ENCODE assay signal across 19 cellular contexts in genomic region chr10:119862524-119862923, GRCh38. TPM values are rescaled to one million over a fixed set of nuclear protein-coding genes. Genes with fewer than 3 reads are reported as not detected.
DNase-seq lines count a peak whose midpoint lies in the region; ATAC-seq and TF ChIP-seq lines count a peak whose summit lies in the region.
"Had no signal": no experiment of that assay in that cellular context is flagged by ENCODE, and none has a peak within 500 bp of the region (broad histone marks: within the 10 kb centered on the region; RNA-seq: fewer than 3 reads in every experiment).

No MANE protein-coding gene starts in this region.

- no peaks in the 10 kb centered on the region for H3K9me2 ChIP-seq in DOHH2 (replicated peaks; ENCODE audit: control insufficient read depth, low read length)
- no peaks in the 10 kb centered on the region for H3K9me2 ChIP-seq in Karpas-422 (replicated peaks; ENCODE audit: insufficient read depth, low read length)

- peak; percentile 33 for ATAC-seq in activated CD8-positive, alpha-beta memory T cell treated with anti-CD3 and anti-CD28 coated beads, Interleukin-2, amount 10 ng/mL, durations not matched to agents 7 days and 5 days
- ATAC-seq in GM18858 (IDR thresholded peaks at IDR 0.05; ENCODE audit: unreplicated experiment): no peak
- ATAC-seq: CD8-positive, alpha-beta T cell; GM23338 had no signal

- H3K27ac Mint-ChIP-seq in activated CD8-positive, alpha-beta memory T cell treated with anti-CD3 and anti-CD28 coated beads, Interleukin-2, amount 10 ng/mL, durations not matched to agents 7 days and 5 days: no peak overlapping the region
- H3K27ac Mint-ChIP-seq: CD8-positive, alpha-beta T cell; GM23338; IgD-negative memory B cell had no signal

- peaks cover 37% of the 10 kb centered on the region for H3K36me3 Mint-ChIP-seq in activated CD8-positive, alpha-beta memory T cell treated with anti-CD3 and anti-CD28 coated beads, Interleukin-2, amount 10 ng/mL, durations not matched to agents 7 days and 5 days

- no peak overlapping the region for H3K4me3 Mint-ChIP-seq in activated CD8-positive, alpha-beta memory T cell treated with anti-CD3 and anti-CD28 coated beads, Interleukin-2, amount 10 ng/mL, durations not matched to agents 7 days and 5 days
- H3K4me3 Mint-ChIP-seq: CD8-positive, alpha-beta T cell; GM23338; H9; IgD-negative memory B cell had no signal

- peaks cover 41% of the 10 kb centered on the region for H3F3A ChIP-seq in DOHH2 (ENCODE audit: control insufficient read depth, insufficient read depth)

- no peak overlapping the region for H3K4me3 ChIP-seq in DOHH2 (ENCODE audit: low read length)
- H3K4me3 ChIP-seq in Karpas-422 (ENCODE audit: low read length): no peak overlapping the region
- H3K4me3 ChIP-seq in neutrophil (ENCODE audit: low read depth in 1 of 2, low read length in 1 of 2): no peak overlapping the region
- H3K4me3 ChIP-seq: GM23338 had no signal

- no peaks in the 10 kb centered on the region for H3K9me3 ChIP-seq in DOHH2 (ENCODE audit: control insufficient read depth, insufficient read depth, low read length)
- H3K9me3 ChIP-seq in Karpas-422 (ENCODE audit: low read length): no peaks in the 10 kb centered on the region
- no peaks in the 10 kb centered on the region for H3K9me3 ChIP-seq in neutrophil
- H3K9me3 ChIP-seq: BE2C had no signal

- H3K4me2 ChIP-seq in DOHH2 (ENCODE audit: low read length) (0 out of 2 replicates have a peak overlapping the region, but pooled peaks have one; percentile 2), Karpas-422 (ENCODE audit: low read depth, low read length, poor library complexity, severe bottlenecking) (peak overlapping the region; percentile 7)
- H3K4me2 ChIP-seq: GM23338 had no signal

- H3K4me1 ChIP-seq in DOHH2 (ENCODE audit: control insufficient read depth, low read length) (peaks cover 79% of the 10 kb centered on the region), Karpas-422 (ENCODE audit: low read length) (peaks cover 49% of the 10 kb centered on the region), neutrophil (ENCODE audit: control insufficient read depth in 1 of 2, insufficient read depth in 1 of 2, low read depth in 1 of 2, low read length in 1 of 2) (peaks cover 26 to 31% of the 10 kb centered on the region in 2 experiments)
- H3K4me1 ChIP-seq: BE2C had no signal

- no peaks in the 10 kb centered on the region for H3K27me3 Mint-ChIP-seq in activated CD8-positive, alpha-beta memory T cell treated with anti-CD3 and anti-CD28 coated beads, Interleukin-2, amount 10 ng/mL, durations not matched to agents 7 days and 5 days
- H3K27me3 Mint-ChIP-seq: IgD-negative memory B cell had no signal

- CTCF ChIA-PET in activated CD8-positive, alpha-beta memory T cell treated with anti-CD3 and anti-CD28 coated beads, Interleukin-2, amount 10 ng/mL, durations not matched to agents 7 days and 5 days (lab: Charles Lee): interaction anchor here (0.8 to 2.9 kb wide), 3 partner anchors 10 to 112 kb away, joined by 3 to 9 read pairs (median 3); partner anchors contain the start of gene MCMBP

- no peak overlapping the region for H3K9ac ChIP-seq in Karpas-422 (ENCODE audit: low read length)

- TF ChIP-seq CTCF in DOHH2 (IDR thresholded peaks at IDR 0.05; ENCODE audit: low read depth, low read length, poor library complexity, severe bottlenecking): no peak
- TF ChIP-seq CTCF in neutrophil (IDR thresholded peaks at IDR 0.05): no peak

- H4K20me1 ChIP-seq in DOHH2 (ENCODE audit: control insufficient read depth, insufficient read depth, low read depth, low read length) (peaks cover 54% of the 10 kb centered on the region), Karpas-422 (ENCODE audit: insufficient read depth, low read depth, low read length) (peaks cover 10% of the 10 kb centered on the region; the same call in 1 of the 2 replicates)

- H2AFZ ChIP-seq in Karpas-422 (ENCODE audit: low read length): no peak overlapping the region
- H2AFZ ChIP-seq: GM23338 had no signal

- H3K27ac ChIP-seq in DOHH2 (ENCODE audit: low read depth, low read length): no peak overlapping the region
- H3K27ac ChIP-seq in Karpas-422 (ENCODE audit: low read length): peak overlapping the region; percentile 39
- H3K27ac ChIP-seq in neutrophil: peak overlapping the region; percentile 18
- H3K27ac ChIP-seq: C4-2B had no signal

- peaks cover 100% of the 10 kb centered on the region for H3K79me2 ChIP-seq in DOHH2 (ENCODE audit: control insufficient read depth, low read length)
- H3K79me2 ChIP-seq in Karpas-422 (ENCODE audit: low read length): peaks cover 100% of the 10 kb centered on the region

- peaks cover 55% of the 10 kb centered on the region for H3K4me1 Mint-ChIP-seq in activated CD8-positive, alpha-beta memory T cell treated with anti-CD3 and anti-CD28 coated beads, Interleukin-2, amount 10 ng/mL, durations not matched to agents 7 days and 5 days

- H3K9me3 Mint-ChIP-seq in activated CD8-positive, alpha-beta memory T cell treated with anti-CD3 and anti-CD28 coated beads, Interleukin-2, amount 10 ng/mL, durations not matched to agents 7 days and 5 days (ENCODE audit: low read depth): peaks cover 8% of the 10 kb centered on the region

- H3K36me3 ChIP-seq in DOHH2 (ENCODE audit: control insufficient read depth, low read length): peaks cover 53% of the 10 kb centered on the region
- H3K36me3 ChIP-seq in Karpas-422 (ENCODE audit: insufficient read depth, low read length): peaks cover 27% of the 10 kb centered on the region; the same call in 1 of the 2 replicates
- peaks cover 8% of the 10 kb centered on the region for H3K36me3 ChIP-seq in neutrophil

- DNase-seq in activated CD8-positive, alpha-beta memory T cell treated with anti-CD3 and anti-CD28 coated beads, Interleukin-2, amount 10 ng/mL, durations not matched to agents 7 days and 5 days: no peak
- DNase-seq in activated CD8-positive, alpha-beta memory T cell treated with anti-CD3 and anti-CD28 coated beads for 24 hours: no peak
- DNase-seq in Karpas-422 (no peak), 8988T (no peak), SK-N-DZ (ENCODE audit: low spot score) (no peak)
- DNase-seq: BE2C; CD8-positive, alpha-beta T cell; COR-L47; DMS153; DMS79 treated with DMSO at 0.1 percent for 48 hours; GF-D8; H9; KG1 had no signal

- H3K27me3 ChIP-seq in DOHH2 (ENCODE audit: control insufficient read depth, low read length) (no peaks in the 10 kb centered on the region), Karpas-422 (ENCODE audit: low read length) (no peaks in the 10 kb centered on the region), neutrophil (no peaks in the 10 kb centered on the region)
- H3K27me3 ChIP-seq: BE2C had no signal

RNA-seq across cellular contexts. Expression of gene MCMBP, which starts 10.1 kb away (rescaled TPM):
- total RNA-seq in activated CD8-positive, alpha-beta memory T cell treated with anti-CD3 and anti-CD28 coated beads, Interleukin-2, amount 10 ng/mL, durations not matched to agents 7 days and 5 days: 100 to 1,000 TPM in 1 of 2 experiments, 10 to 100 TPM in 1; 91.4 to 118 TPM
- 25.8 and 38.2 TPM in 2 replicates for total RNA-seq in Karpas-422 (2014; rRNA removed; shearing (Covaris generic); ENCODE audit: low replicate concordance)
- 108 and 112 TPM in 2 replicates for polyA plus RNA-seq in SK-N-DZ (2014; cell fraction: cytosol; rRNA removed)
- polyA plus RNA-seq in SK-N-DZ (2014; cell fraction: nucleus; rRNA removed): 75.5 and 79.2 TPM in 2 replicates

RNA-seq across cellular contexts. Expression of gene SEC23IP, which starts 30.0 kb away (rescaled TPM):
- 10 to 100 TPM; 62.9 to 72.8 TPM for total RNA-seq in activated CD8-positive, alpha-beta memory T cell treated with anti-CD3 and anti-CD28 coated beads, Interleukin-2, amount 10 ng/mL, durations not matched to agents 7 days and 5 days
- 32.0 and 33.2 TPM in 2 replicates for total RNA-seq in Karpas-422 (2014; rRNA removed; shearing (Covaris generic); ENCODE audit: low replicate concordance)
- polyA plus RNA-seq in SK-N-DZ (2014; cell fraction: cytosol; rRNA removed): 14.5 and 20.9 TPM in 2 replicates
- polyA plus RNA-seq in SK-N-DZ (2014; cell fraction: nucleus; rRNA removed): 10.6 and 20.8 TPM in 2 replicates
